Comparison of ENCODE assay signal across 8 cellular contexts in genomic region chr5:101942321-101942882, GRCh38.
DNase-seq lines count a peak whose midpoint lies in the region; ATAC-seq, FAIRE-seq and TF ChIP-seq lines count a peak whose summit lies in the region.

No MANE protein-coding gene starts in this region.

- H3K27ac ChIP-seq in pancreas = no peak overlapping the region

- H3K4me3 ChIP-seq in NT2/D1 (ENCODE audit: insufficient read length, low read depth) (no peak overlapping the region), epithelial cell of proximal tubule (ENCODE audit: low read depth, low read length) (no peak overlapping the region), pancreas (no peak overlapping the region)

- H3K27me3 ChIP-seq in NT2/D1 (ENCODE audit: insufficient read depth, insufficient read length) (no peaks in the 10 kb centered on the region), pancreas (no peaks in the 10 kb centered on the region)

- peak; percentile 86 for TF ChIP-seq CTCF in epithelial cell of proximal tubule (conservative IDR thresholded peaks at IDR 0.05; ENCODE audit: low read depth, low read length)
- TF ChIP-seq CTCF in pancreas (IDR thresholded peaks at IDR 0.05) = peak in 3 of 4 donors; percentile 53 to 63 (median 54)

- ATAC-seq in GM19452 (IDR thresholded peaks at IDR 0.05; ENCODE audit: unreplicated experiment) (peak; percentile 76), HG03354 (IDR thresholded peaks at IDR 0.05; ENCODE audit: poor library complexity, severe bottlenecking, unreplicated experiment) (peak; percentile 91), pancreas (peak; percentile 60 to 93 (median 88))

- intact Hi-C loops in pancreas (cut with DNase I) = loop anchor here in 1 of 3 donors (10.0 kb wide), 1 partner anchor 282 kb away; no protein-coding TSS in a partner anchor

- WGBS in pancreas, 2 donors = 41 to 46% methylated on average over 8 of the region's 8 CpGs

- FAIRE-seq in pancreas (lab: Jason Lieb, UNC) = no peak

- H3K9ac ChIP-seq in NT2/D1 (ENCODE audit: insufficient read length, low read depth) = no peak overlapping the region

- H3K9me3 ChIP-seq in NT2/D1 (ENCODE audit: insufficient read depth, low read length) = no peaks in the 10 kb centered on the region
- no peaks in the 10 kb centered on the region for H3K9me3 ChIP-seq in pancreas

- H3K4me1 ChIP-seq in NT2/D1 (ENCODE audit: insufficient read depth, insufficient read length) (no peaks in the 10 kb centered on the region), pancreas (no peaks in the 10 kb centered on the region)

- DNase-seq in EH (ENCODE audit: low read depth) (peak; percentile 24), NT2/D1 (ENCODE audit: low read depth, low spot score) (peak; percentile 22), epithelial cell of proximal tubule (ENCODE audit: low read depth) (peak; percentile 1), pancreas (peak in 3 of 6 donors; percentile 20 to 38 (median 21)), DMS79 (lab: John Stamatoyannopoulos, UW) (no peak), T-helper 9 cell (no peak)

- no peaks in the 10 kb centered on the region for H3K36me3 ChIP-seq in NT2/D1 (ENCODE audit: insufficient read depth, insufficient read length, low read length)
- H3K36me3 ChIP-seq in pancreas = no peaks in the 10 kb centered on the region

Comparison
In these comparisons a context has a peak if more than half of its experiments do, and no peak if none do; other contexts are left out.
1. DNase-seq: peak in EH (single experiment), NT2/D1 (single experiment) and epithelial cell of proximal tubule (single experiment); none in DMS79 (single experiment) and T-helper 9 cell (single experiment).
2. Peak in every context shown above with its lines, with median percentiles within 50 percentile points of each other: ATAC-seq.